ENCODE assay signal across 16 cellular contexts in the genomic region with DNA sequence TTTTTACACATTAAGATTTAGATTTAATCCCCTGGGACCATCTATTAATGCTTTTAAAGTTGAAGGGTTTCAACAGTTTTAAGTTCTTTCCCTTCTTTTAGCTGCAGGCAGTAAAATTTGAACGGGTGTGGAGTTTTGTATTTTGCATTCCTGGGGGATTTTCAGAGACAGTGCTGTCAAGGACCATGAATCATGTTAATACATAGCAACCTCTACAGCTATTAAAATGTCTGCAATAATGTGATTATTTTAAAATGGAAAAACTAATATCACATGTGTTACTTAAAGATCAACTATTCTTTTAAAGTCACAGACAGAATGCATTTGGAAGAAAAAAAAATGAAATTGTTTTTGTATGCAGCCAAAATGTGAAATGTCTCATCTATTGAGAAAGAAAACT. TPM values are rescaled to one million over a fixed set of nuclear protein-coding genes. Genes with fewer than 3 reads are reported as not detected.
DNase-seq lines count a peak whose midpoint lies in the region; ATAC-seq and TF ChIP-seq lines count a peak whose summit lies in the region.
"Had no signal": no experiment of that assay in that cellular context is flagged by ENCODE, and none has a peak within 500 bp of the region (broad histone marks: within the 10 kb centered on the region; RNA-seq: fewer than 3 reads in every experiment).

No MANE protein-coding gene starts in this region.

- H3K27me3 ChIP-seq in SK-N-SH (ENCODE audit: insufficient read depth) = no peaks in the 10 kb centered on the region
- H3K27me3 ChIP-seq in neuron (ENCODE audit: insufficient read depth, low read length) = no peaks in the 10 kb centered on the region
- no peaks in the 10 kb centered on the region for H3K27me3 ChIP-seq in effector memory CD4-positive, alpha-beta T cell (replicated peaks; ENCODE audit: control insufficient read depth, insufficient read depth, low read length, poor library complexity, severe bottlenecking)
- H3K27me3 ChIP-seq: BLaER1 treated with 17β-estradiol and CSF1 and Interleukin-3, amounts not matched to agents 10 nM and 100 nM had no signal

- H3K4me1 Mint-ChIP-seq in chondrocyte (ENCODE audit: low read depth) = peaks cover 26% of the 10 kb centered on the region
- H3K4me1 Mint-ChIP-seq: CD4-positive, CD25-positive, alpha-beta regulatory T cell; H9; IgD-negative memory B cell had no signal

- no peak overlapping the region for H3K9ac ChIP-seq in SK-N-SH
- H3K9ac ChIP-seq: BLaER1 treated with 17β-estradiol and CSF1 and Interleukin-3, amounts not matched to agents 10 nM and 100 nM had no signal

- H3K27ac ChIP-seq in SK-N-SH (ENCODE audit: low read depth in 2 of 2, low read length in 1 of 2) (peak overlapping the region in 1 of 2 experiments; percentile 67; a peak in 1 of 4 replicates), caudate nucleus (ENCODE audit: low read depth, low read length) (no peak overlapping the region)
- no peak overlapping the region for H3K27ac ChIP-seq in effector memory CD4-positive, alpha-beta T cell (ENCODE audit: insufficient read depth, low read length, poor library complexity, severe bottlenecking)
- H3K27ac ChIP-seq: BLaER1 treated with 17β-estradiol and CSF1 and Interleukin-3, amounts not matched to agents 10 nM and 100 nM had no signal

- no peak overlapping the region for H3K4me3 ChIP-seq in SK-N-SH (ENCODE audit: low read depth in 2 of 2, low read length in 1 of 2)
- no peak overlapping the region for H3K4me3 ChIP-seq in fibroblast of villous mesenchyme (ENCODE audit: low read depth, low read length)
- no peak overlapping the region for H3K4me3 ChIP-seq in neuron (ENCODE audit: low read length)
- H3K4me3 ChIP-seq in effector memory CD4-positive, alpha-beta T cell (ENCODE audit: insufficient read depth, low read depth, low read length, poor library complexity, severe bottlenecking) = no peak overlapping the region
- H3K4me3 ChIP-seq: BLaER1 treated with 17β-estradiol and CSF1 and Interleukin-3, amounts not matched to agents 10 nM and 100 nM; GM12878 had no signal

- CTCF ChIA-PET in SK-N-SH (lab: Yijun Ruan, JAX) = interaction anchor here (1.1 kb wide), 1 partner anchor 69 kb away, joined by 3 read pairs; no protein-coding TSS in a partner anchor

- H3K4me2 ChIP-seq in SK-N-SH = no peak overlapping the region
- H3K4me2 ChIP-seq: BLaER1 treated with 17β-estradiol and CSF1 and Interleukin-3, amounts not matched to agents 10 nM and 100 nM had no signal

- POLR2A ChIA-PET in SK-N-SH (lab: Yijun Ruan, JAX) = no interaction called here

- no peaks in the 10 kb centered on the region for H3K9me3 Mint-ChIP-seq in chondrocyte (ENCODE audit: low read depth)
- H3K9me3 Mint-ChIP-seq: H9, IgD-negative memory B cell had no signal

- intact Hi-C loops in Right ventricle myocardium superior (cut with DNase I) = no loop called here

- no peak for DNase-seq in SK-N-SH
- peak; percentile 42 for DNase-seq in fibroblast of villous mesenchyme (ENCODE audit: low read depth)
- no peak for DNase-seq in chondrocyte (ENCODE audit: low spot score)
- DNase-seq in caudate nucleus (lab: John Stamatoyannopoulos, UW) = no peak
- DNase-seq in Right ventricle myocardium superior = no peak
- DNase-seq in effector memory CD4-positive, alpha-beta T cell = no peak
- DNase-seq: AML-193; CD4-positive, CD25-positive, alpha-beta regulatory T cell; DMS 273 treated with DMSO at 0.1 percent for 48 hours; GOT3; H9 had no signal

- H3K36me3 ChIP-seq in SK-N-SH (replicated peaks in 1 of 2; ENCODE audit: control insufficient read depth in 1 of 2, insufficient read depth in 2 of 2, low read length in 1 of 2) (no peaks in the 10 kb centered on the region), neuron (ENCODE audit: insufficient read depth, low read length) (no peaks in the 10 kb centered on the region)
- no peaks in the 10 kb centered on the region for H3K36me3 ChIP-seq in effector memory CD4-positive, alpha-beta T cell (ENCODE audit: control insufficient read depth, insufficient read depth, low read length)
- H3K36me3 ChIP-seq: BLaER1 treated with 17β-estradiol and CSF1 and Interleukin-3, amounts not matched to agents 10 nM and 100 nM had no signal

- H3K27ac Mint-ChIP-seq in chondrocyte (ENCODE audit: unreplicated experiment) = no peak overlapping the region
- H3K27ac Mint-ChIP-seq: CD4-positive, CD25-positive, alpha-beta regulatory T cell; H9; IgD-negative memory B cell had no signal

- H3K9me3 ChIP-seq in SK-N-SH = no peaks in the 10 kb centered on the region
- H3K9me3 ChIP-seq in neuron (ENCODE audit: low read length) = peaks cover 1% of the 10 kb centered on the region
- no peaks in the 10 kb centered on the region for H3K9me3 ChIP-seq in effector memory CD4-positive, alpha-beta T cell (ENCODE audit: control insufficient read depth, low read length)
- H3K9me3 ChIP-seq: BLaER1 treated with 17β-estradiol and CSF1 and Interleukin-3, amounts not matched to agents 10 nM and 100 nM had no signal

- TF ChIP-seq CTCF in SK-N-SH (IDR thresholded peaks at IDR 0.05) = no peak
- TF ChIP-seq CTCF in fibroblast of villous mesenchyme (IDR thresholded peaks at IDR 0.05; ENCODE audit: insufficient read depth, low read depth, low read length) = no peak
- no peak for TF ChIP-seq CTCF in chondrocyte (IDR thresholded peaks at IDR 0.05)

- no peaks in the 10 kb centered on the region for H3K36me3 Mint-ChIP-seq in chondrocyte (ENCODE audit: low read depth)
- H3K36me3 Mint-ChIP-seq: CD4-positive, CD25-positive, alpha-beta regulatory T cell; IgD-negative memory B cell had no signal

- no peak overlapping the region; the same call in 1 of the 2 replicates for H2AFZ ChIP-seq in SK-N-SH (ENCODE audit: low read depth)
- peak overlapping the region; percentile 48 for H2AFZ ChIP-seq in neuron (ENCODE audit: low read depth, low read length)

- H4K20me1 ChIP-seq in SK-N-SH (ENCODE audit: insufficient read depth) = no peaks in the 10 kb centered on the region
- H4K20me1 ChIP-seq: BLaER1 treated with 17β-estradiol and CSF1 and Interleukin-3, amounts not matched to agents 10 nM and 100 nM had no signal

- no peak for ATAC-seq in Right ventricle myocardium superior (ENCODE audit: poor library complexity)
- ATAC-seq: GM12878 had no signal

- H3F3A ChIP-seq in SK-N-SH (replicated peaks; ENCODE audit: insufficient read depth) = no peaks in the 10 kb centered on the region

- 8% methylated on average over 1 of the region's 1 CpG for WGBS in SK-N-SH (ENCODE audit: low lambda C conversion rate)

- no peaks in the 10 kb centered on the region for H3K27me3 Mint-ChIP-seq in chondrocyte (ENCODE audit: low read depth)
- H3K27me3 Mint-ChIP-seq: CD4-positive, CD25-positive, alpha-beta regulatory T cell had no signal

- TF ChIP-seq EP300 in SK-N-SH (IDR thresholded peaks at IDR 0.05; ENCODE audit: borderline replicate concordance in 1 of 2, low read depth in 1 of 2, low read length in 1 of 2) = no peak

- TF ChIP-seq RAD21 in SK-N-SH (IDR thresholded peaks at IDR 0.05; ENCODE audit: low read length) = no peak

- H3K4me1 ChIP-seq in SK-N-SH (ENCODE audit: control insufficient read depth in 1 of 2, insufficient read depth in 2 of 2, low read depth in 1 of 2, low read length in 1 of 2) (peaks cover 0 to 13% of the 10 kb centered on the region in 2 experiments; a peak in 2 of 4 replicates), neuron (ENCODE audit: insufficient read depth, low read length) (peaks cover 17% of the 10 kb centered on the region)
- no peaks in the 10 kb centered on the region for H3K4me1 ChIP-seq in effector memory CD4-positive, alpha-beta T cell (ENCODE audit: control insufficient read depth, insufficient read depth, low read length, poor library complexity, severe bottlenecking)
- H3K4me1 ChIP-seq: BLaER1 treated with 17β-estradiol and CSF1 and Interleukin-3, amounts not matched to agents 10 nM and 100 nM had no signal

- no peaks in the 10 kb centered on the region for H3K79me2 ChIP-seq in SK-N-SH (ENCODE audit: insufficient read depth)

- H3K4me3 Mint-ChIP-seq in chondrocyte (ENCODE audit: unreplicated experiment) = no peak overlapping the region
- H3K4me3 Mint-ChIP-seq: CD4-positive, CD25-positive, alpha-beta regulatory T cell; H9; IgD-negative memory B cell had no signal

- no peaks in the 10 kb centered on the region for H3K9me2 ChIP-seq in SK-N-SH

TF ChIP-seq in SK-N-SH, 30 proteins besides CTCF, POLR2A, EP300 and RAD21:
- TF ChIP-seq, protein P1, sequence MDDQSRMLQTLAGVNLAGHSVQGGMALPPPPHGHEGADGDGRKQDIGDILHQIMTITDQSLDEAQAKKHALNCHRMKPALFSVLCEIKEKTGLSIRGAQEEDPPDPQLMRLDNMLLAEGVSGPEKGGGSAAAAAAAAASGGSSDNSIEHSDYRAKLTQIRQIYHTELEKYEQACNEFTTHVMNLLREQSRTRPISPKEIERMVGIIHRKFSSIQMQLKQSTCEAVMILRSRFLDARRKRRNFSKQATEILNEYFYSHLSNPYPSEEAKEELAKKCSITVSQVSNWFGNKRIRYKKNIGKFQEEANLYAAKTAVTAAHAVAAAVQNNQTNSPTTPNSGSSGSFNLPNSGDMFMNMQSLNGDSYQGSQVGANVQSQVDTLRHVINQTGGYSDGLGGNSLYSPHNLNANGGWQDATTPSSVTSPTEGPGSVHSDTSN (IDR thresholded peaks at IDR 0.05) = peak; percentile 20; the same call in 1 of the 2 replicates
- TF ChIP-seq YY1 (IDR thresholded peaks at IDR 0.05; ENCODE audit: low read depth) = no peak

RNA-seq across cellular contexts. Expression of a gene that starts 21.5 kb away (rescaled TPM):
- polyA plus RNA-seq in SK-N-SH (2012; rRNA removed) = 14.1 and 17.8 TPM in 2 replicates
- polyA plus RNA-seq in SK-N-SH (2012; cell fraction: cytosol; rRNA removed) = 13.7 and 15.0 TPM in 2 replicates
- polyA plus RNA-seq in SK-N-SH (2012; cell fraction: nucleus; rRNA removed) = 18.3 and 37.6 TPM in 2 replicates
- total RNA-seq in fibroblast of villous mesenchyme (4.7 and 11.3 TPM in 2 replicates), chondrocyte (29.7 to 56.7 TPM (median 31.6 TPM) in 3 replicates), Right ventricle myocardium superior (24.5 TPM)
- total RNA-seq: A673 had no signal
- polyA plus RNA-seq: CD4-positive, CD25-positive, alpha-beta regulatory T cell; IgD-negative memory B cell had no signal
